8 cellular contexts compared by ENCODE assay signal in genomic region chr9:113621309-113621791, GRCh38.
DNase-seq lines count a peak whose midpoint lies in the region; ATAC-seq and TF ChIP-seq lines count a peak whose summit lies in the region.

No MANE protein-coding gene starts in this region.

- H3K36me3 ChIP-seq in breast epithelium (no peaks in the 10 kb centered on the region), kidney epithelial cell (ENCODE audit: control insufficient read depth, insufficient read depth, low read length) (no peaks in the 10 kb centered on the region)

- H3K9me3 Mint-ChIP-seq in HFFc6 = no peaks in the 10 kb centered on the region
- H3K9me3 Mint-ChIP-seq in stimulated activated naive B cell treated with anti-CD40 and anti-IgM and Interleukin-4, amounts not matched to agents 10 μg/mL and 1 μg/mL and 100 μg/mL, for 72 hours = peaks cover 0 to 2% of the 10 kb centered on the region in 2 donors

- H3K4me1 Mint-ChIP-seq in HFFc6 (ENCODE audit: low read depth) (peaks cover 88% of the 10 kb centered on the region), T-helper 17 cell (peaks cover 6% of the 10 kb centered on the region)
- peaks cover 64 to 93% of the 10 kb centered on the region in 2 donors for H3K4me1 Mint-ChIP-seq in stimulated activated naive B cell treated with anti-CD40 and anti-IgM and Interleukin-4, amounts not matched to agents 10 μg/mL and 1 μg/mL and 100 μg/mL, for 72 hours

- H3K27me3 ChIP-seq in breast epithelium (no peaks in the 10 kb centered on the region), kidney epithelial cell (ENCODE audit: control insufficient read depth, insufficient read depth, low read length) (no peaks in the 10 kb centered on the region)

- H3K27ac Mint-ChIP-seq in HFFc6 = peak overlapping the region; percentile 100
- H3K27ac Mint-ChIP-seq in stimulated activated naive B cell treated with anti-CD40 and anti-IgM and Interleukin-4, amounts not matched to agents 10 μg/mL and 1 μg/mL and 100 μg/mL, for 72 hours = peak overlapping the region; percentile 95
- no peak overlapping the region for H3K27ac Mint-ChIP-seq in T-helper 17 cell

- H3K36me3 Mint-ChIP-seq in HFFc6 (ENCODE audit: low read depth) (no peaks in the 10 kb centered on the region; the same call in 1 of the 2 replicates), T-helper 17 cell (ENCODE audit: low read depth) (no peaks in the 10 kb centered on the region)
- H3K36me3 Mint-ChIP-seq in stimulated activated naive B cell treated with anti-CD40 and anti-IgM and Interleukin-4, amounts not matched to agents 10 μg/mL and 1 μg/mL and 100 μg/mL, for 72 hours = peaks cover 0 to 2% of the 10 kb centered on the region in 2 donors

- intact Hi-C loops in breast epithelium (cut with DNase I; ENCODE audit: low total_unique reads) = no loop called here

- no peak for TF ChIP-seq CTCF in HFFc6 (IDR thresholded peaks at IDR 0.05)
- TF ChIP-seq CTCF in breast epithelium (IDR thresholded peaks at IDR 0.05) = no peak
- TF ChIP-seq CTCF in kidney epithelial cell (IDR thresholded peaks at IDR 0.05; ENCODE audit: insufficient read depth, low read length, poor library complexity, severe bottlenecking) = no peak

- no peak for ATAC-seq in stimulated activated naive B cell treated with anti-CD40 and anti-IgM and Interleukin-4, amounts not matched to agents 10 μg/mL and 1 μg/mL and 100 μg/mL, for 72 hours (replicated peaks)
- ATAC-seq in HG03280 (IDR thresholded peaks at IDR 0.05; ENCODE audit: unreplicated experiment) = no peak
- no peak for ATAC-seq in T-helper 17 cell

- H3K4me3 Mint-ChIP-seq in HFFc6 (peak overlapping the region; percentile 83), T-helper 17 cell (no peak overlapping the region)
- H3K4me3 Mint-ChIP-seq in stimulated activated naive B cell treated with anti-CD40 and anti-IgM and Interleukin-4, amounts not matched to agents 10 μg/mL and 1 μg/mL and 100 μg/mL, for 72 hours = peak overlapping the region; percentile 32 to 72

- peak; percentile 90 for DNase-seq in HFFc6
- peak in 1 of 2 donors; percentile 81 for DNase-seq in breast epithelium (ENCODE audit: low spot score in 2 of 2)
- peak; percentile 75 for DNase-seq in kidney epithelial cell (ENCODE audit: low read depth)
- DNase-seq in stimulated activated naive B cell treated with anti-CD40 and anti-IgM and Interleukin-4, amounts not matched to agents 10 μg/mL and 1 μg/mL and 100 μg/mL, for 72 hours = no peak
- no peak for DNase-seq in CD1c-positive myeloid dendritic cell (ENCODE audit: extremely low spot score)
- no peak for DNase-seq in DMS79 treated with DMSO at 0.1 percent for 48 hours (lab: John Stamatoyannopoulos, UW)
- no peak for DNase-seq in T-helper 17 cell

- TF ChIP-seq POLR2A in breast epithelium (IDR thresholded peaks at IDR 0.05) = no peak

- H3K4me1 ChIP-seq in breast epithelium = peaks cover 12 to 15% of the 10 kb centered on the region in 2 donors

- peak overlapping the region in 1 of 3 donors; percentile 4 for H3K4me3 ChIP-seq in breast epithelium
- H3K4me3 ChIP-seq in kidney epithelial cell (ENCODE audit: low read depth, low read length) = no peak overlapping the region

- H3K9me3 ChIP-seq in breast epithelium (no peaks in the 10 kb centered on the region), T-helper 17 cell (ENCODE audit: control insufficient read depth, low read length, poor library complexity, severe bottlenecking) (no peaks in the 10 kb centered on the region)

- H3K27ac ChIP-seq in breast epithelium = peak overlapping the region; percentile 89 to 94

- H3K27me3 Mint-ChIP-seq in HFFc6 (ENCODE audit: insufficient read depth) (peaks cover 2% of the 10 kb centered on the region; the same call in 1 of the 2 replicates), T-helper 17 cell (peaks cover 23% of the 10 kb centered on the region)
- no peaks in the 10 kb centered on the region for H3K27me3 Mint-ChIP-seq in stimulated activated naive B cell treated with anti-CD40 and anti-IgM and Interleukin-4, amounts not matched to agents 10 μg/mL and 1 μg/mL and 100 μg/mL, for 72 hours

Comparison
In these comparisons a context has a peak if more than half of its experiments do, and no peak if none do; other contexts are left out.
1. DNase-seq: peak in HFFc6 (single experiment) and kidney epithelial cell (single experiment); none in stimulated activated naive B cell treated with anti-CD40 and anti-IgM and Interleukin-4, amounts not matched to agents 10 μg/mL and 1 μg/mL and 100 μg/mL, for 72 hours (single experiment), CD1c-positive myeloid dendritic cell (single experiment), DMS79 treated with DMSO at 0.1 percent for 48 hours (single experiment) and T-helper 17 cell (0 of 3).